Comparison of ENCODE assay signal across 22 cellular contexts in genomic region chrX:40844476-40844875, GRCh38.
DNase-seq lines count a peak whose midpoint lies in the region; ATAC-seq and TF ChIP-seq lines count a peak whose summit lies in the region.
"Had no signal": no experiment of that assay in that cellular context is flagged by ENCODE, and none has a peak within 500 bp of the region (broad histone marks: within the 10 kb centered on the region; RNA-seq: fewer than 3 reads in every experiment).

No MANE protein-coding gene starts in this region.

- WGBS in SK-N-SH (ENCODE audit: low lambda C conversion rate): 45% methylated on average over 1 of the region's 2 CpGs
- WGBS in smooth muscle cell (ENCODE audit: low lambda C conversion rate): 67% methylated on average over 2 of the region's 2 CpGs

- H3K27ac ChIP-seq in SK-N-SH (ENCODE audit: low read depth in 2 of 2, low read length in 1 of 2): peak overlapping the region; percentile 17 to 90; a peak in 2 of 4 replicates
- peak overlapping the region; percentile 87 for H3K27ac ChIP-seq in smooth muscle cell (ENCODE audit: low read depth)
- H3K27ac ChIP-seq: 22Rv1, BLaER1, breast epithelium, dorsolateral prefrontal cortex, tibial artery, WERI-Rb-1 had no signal

- ATAC-seq in SK-N-SH treated with all-trans-retinoic acid at 6 μM for 48 hours (no peak), HG03045 (IDR thresholded peaks at IDR 0.05; ENCODE audit: unreplicated experiment) (no peak), HG03095 (IDR thresholded peaks at IDR 0.05; ENCODE audit: unreplicated experiment) (no peak)
- ATAC-seq: stimulated activated naive B cell treated with anti-CD40 and anti-IgM and Interleukin-4, amounts not matched to agents 10 μg/mL and 1 μg/mL and 100 μg/mL, for 72 hours had no signal

- POLR2A ChIA-PET in SK-N-SH (lab: Yijun Ruan, JAX): no interaction called here

- H3K27me3 ChIP-seq in SK-N-SH (ENCODE audit: insufficient read depth): no peaks in the 10 kb centered on the region
- no peaks in the 10 kb centered on the region for H3K27me3 ChIP-seq in smooth muscle cell (ENCODE audit: low read depth)
- H3K27me3 ChIP-seq: tibial artery had no signal

- H3F3A ChIP-seq in SK-N-SH (replicated peaks; ENCODE audit: insufficient read depth) (peaks cover 10% of the 10 kb centered on the region), smooth muscle cell (ENCODE audit: low read depth) (no peaks in the 10 kb centered on the region)

- H3K79me2 ChIP-seq in SK-N-SH (ENCODE audit: insufficient read depth) (no peaks in the 10 kb centered on the region), smooth muscle cell (ENCODE audit: low read depth) (no peaks in the 10 kb centered on the region)

- H4K20me1 ChIP-seq in SK-N-SH (ENCODE audit: insufficient read depth) (no peaks in the 10 kb centered on the region), smooth muscle cell (ENCODE audit: low read depth) (no peaks in the 10 kb centered on the region)
- H4K20me1 ChIP-seq: BLaER1 had no signal

- no peak overlapping the region for H3K4me2 ChIP-seq in SK-N-SH
- peak overlapping the region; percentile 70 for H3K4me2 ChIP-seq in smooth muscle cell
- H3K4me2 ChIP-seq: BLaER1 had no signal

- no peak for TF ChIP-seq EP300 in SK-N-SH (IDR thresholded peaks at IDR 0.05; ENCODE audit: borderline replicate concordance in 1 of 2, low read depth in 1 of 2, low read length in 1 of 2)

- in situ Hi-C loops in astrocyte of the spinal cord (cut with HindIII; ENCODE audit: low sequenced_read_pairs): no loop called here

- CTCF ChIA-PET in SK-N-SH (lab: Yijun Ruan, JAX): no interaction called here

- H3K36me3 ChIP-seq in SK-N-SH (replicated peaks in 1 of 2; ENCODE audit: control insufficient read depth in 1 of 2, insufficient read depth in 2 of 2, low read length in 1 of 2): no peaks in the 10 kb centered on the region
- H3K36me3 ChIP-seq in smooth muscle cell (ENCODE audit: low read depth): no peaks in the 10 kb centered on the region
- H3K36me3 ChIP-seq: BLaER1, breast epithelium, tibial artery, WERI-Rb-1 had no signal

- H3K4me1 ChIP-seq in SK-N-SH (ENCODE audit: control insufficient read depth in 1 of 2, insufficient read depth in 2 of 2, low read depth in 1 of 2, low read length in 1 of 2): peaks cover 0 to 6% of the 10 kb centered on the region in 2 experiments; a peak in 1 of 4 replicates
- H3K4me1 ChIP-seq in smooth muscle cell (ENCODE audit: low read depth): peaks cover 19% of the 10 kb centered on the region
- H3K4me1 ChIP-seq: BLaER1, breast epithelium had no signal

- no peak for TF ChIP-seq RAD21 in SK-N-SH (IDR thresholded peaks at IDR 0.05; ENCODE audit: low read length)

- H3K9me3 ChIP-seq in SK-N-SH (no peaks in the 10 kb centered on the region), smooth muscle cell (replicated peaks; ENCODE audit: low read depth) (no peaks in the 10 kb centered on the region)

- H2AFZ ChIP-seq in SK-N-SH (ENCODE audit: low read depth): no peak overlapping the region
- peak overlapping the region; percentile 59 for H2AFZ ChIP-seq in smooth muscle cell (ENCODE audit: low read depth)

- no peak overlapping the region for H3K4me3 ChIP-seq in SK-N-SH (ENCODE audit: low read depth in 2 of 2, low read length in 1 of 2)
- no peak overlapping the region for H3K4me3 ChIP-seq in astrocyte of the spinal cord (ENCODE audit: low read depth, low read length)
- no peak overlapping the region for H3K4me3 ChIP-seq in smooth muscle cell
- H3K4me3 ChIP-seq: BLaER1, breast epithelium, tibial artery had no signal

- no peak for TF ChIP-seq CTCF in SK-N-SH (IDR thresholded peaks at IDR 0.05)
- no peak for TF ChIP-seq CTCF in astrocyte of the spinal cord (IDR thresholded peaks at IDR 0.05; ENCODE audit: low read depth, low read length)
- TF ChIP-seq CTCF in smooth muscle cell (IDR thresholded peaks at IDR 0.05; ENCODE audit: borderline replicate concordance, insufficient read depth, poor library complexity, severe bottlenecking): no peak

- no peak for DNase-seq in SK-N-SH
- peak; percentile 20 for DNase-seq in astrocyte of the spinal cord (ENCODE audit: low read depth, low spot score)
- DNase-seq in iris pigment epithelial cell (ENCODE audit: low read depth): peak; percentile 25
- no peak for DNase-seq in smooth muscle cell (lab: John Stamatoyannopoulos, UW; ENCODE audit: unreplicated experiment)
- DNase-seq in GF-D8 (lab: John Stamatoyannopoulos, UW): no peak
- DNase-seq: activated CD4-positive, alpha-beta memory T cell treated with anti-CD3 and anti-CD28 coated beads, Interleukin-2, amount 10 ng/mL, durations not matched to agents 7 days and 5 days; activated naive CD4-positive, alpha-beta T cell treated with anti-CD3 and anti-CD28 coated beads, Interleukin-2, amount 50 U/mL, for 16 hours; activated T-cell treated with anti-CD3 and anti-CD28 coated beads, Interleukin-2, amount 50 U/mL, for 1 hour; dorsolateral prefrontal cortex; glutamatergic neuron; NCI-H187; NCI-H446 treated with DMSO at 0.1 percent for 48 hours; stimulated activated naive B cell treated with anti-CD40 and anti-IgM and Interleukin-4, amounts not matched to agents 10 μg/mL and 1 μg/mL and 100 μg/mL, for 72 hours; T-helper 1 cell; tibial artery; WERI-Rb-1 had no signal

- H3K9me2 ChIP-seq in SK-N-SH: no peaks in the 10 kb centered on the region

- H3K9ac ChIP-seq in SK-N-SH (no peak overlapping the region), smooth muscle cell (ENCODE audit: low read depth) (no peak overlapping the region)
- H3K9ac ChIP-seq: BLaER1 had no signal

TF ChIP-seq in SK-N-SH, 30 proteins besides CTCF, POLR2A, EP300 and RAD21:
- TF ChIP-seq RFX5 (IDR thresholded peaks at IDR 0.05; ENCODE audit: low read length) (no peak), GABPA (IDR thresholded peaks at IDR 0.05; ENCODE audit: low read depth) (no peak)

TF ChIP-seq in SK-N-SH treated with all-trans-retinoic acid at 6 μM for 48 hours, 23 proteins besides CTCF, POLR2A, EP300 and RAD21:
- TF ChIP-seq ZFP30 (CRISPR knock-in tag; IDR thresholded peaks at IDR 0.05) (no peak), ZNF565 (CRISPR knock-in tag; conservative IDR thresholded peaks at IDR 0.05; ENCODE audit: low read depth) (no peak), RARB (CRISPR knock-in tag; IDR thresholded peaks at IDR 0.05) (no peak), GLIS3 (CRISPR knock-in tag; IDR thresholded peaks at IDR 0.05) (no peak), CSDC2 (CRISPR knock-in tag; IDR thresholded peaks at IDR 0.05) (no peak), ARNTL (CRISPR knock-in tag; IDR thresholded peaks at IDR 0.05; ENCODE audit: borderline replicate concordance, low read depth) (no peak)
- TF ChIP-seq, protein P1, sequence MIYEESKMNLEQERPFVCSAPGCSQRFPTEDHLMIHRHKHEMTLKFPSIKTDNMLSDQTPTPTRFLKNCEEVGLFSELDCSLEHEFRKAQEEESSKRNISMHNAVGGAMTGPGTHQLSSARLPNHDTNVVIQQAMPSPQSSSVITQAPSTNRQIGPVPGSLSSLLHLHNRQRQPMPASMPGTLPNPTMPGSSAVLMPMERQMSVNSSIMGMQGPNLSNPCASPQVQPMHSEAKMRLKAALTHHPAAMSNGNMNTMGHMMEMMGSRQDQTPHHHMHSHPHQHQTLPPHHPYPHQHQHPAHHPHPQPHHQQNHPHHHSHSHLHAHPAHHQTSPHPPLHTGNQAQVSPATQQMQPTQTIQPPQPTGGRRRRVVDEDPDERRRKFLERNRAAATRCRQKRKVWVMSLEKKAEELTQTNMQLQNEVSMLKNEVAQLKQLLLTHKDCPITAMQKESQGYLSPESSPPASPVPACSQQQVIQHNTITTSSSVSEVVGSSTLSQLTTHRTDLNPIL (CRISPR knock-in tag; IDR thresholded peaks at IDR 0.05; ENCODE audit: low read depth): no peak
- TF ChIP-seq, protein P2, sequence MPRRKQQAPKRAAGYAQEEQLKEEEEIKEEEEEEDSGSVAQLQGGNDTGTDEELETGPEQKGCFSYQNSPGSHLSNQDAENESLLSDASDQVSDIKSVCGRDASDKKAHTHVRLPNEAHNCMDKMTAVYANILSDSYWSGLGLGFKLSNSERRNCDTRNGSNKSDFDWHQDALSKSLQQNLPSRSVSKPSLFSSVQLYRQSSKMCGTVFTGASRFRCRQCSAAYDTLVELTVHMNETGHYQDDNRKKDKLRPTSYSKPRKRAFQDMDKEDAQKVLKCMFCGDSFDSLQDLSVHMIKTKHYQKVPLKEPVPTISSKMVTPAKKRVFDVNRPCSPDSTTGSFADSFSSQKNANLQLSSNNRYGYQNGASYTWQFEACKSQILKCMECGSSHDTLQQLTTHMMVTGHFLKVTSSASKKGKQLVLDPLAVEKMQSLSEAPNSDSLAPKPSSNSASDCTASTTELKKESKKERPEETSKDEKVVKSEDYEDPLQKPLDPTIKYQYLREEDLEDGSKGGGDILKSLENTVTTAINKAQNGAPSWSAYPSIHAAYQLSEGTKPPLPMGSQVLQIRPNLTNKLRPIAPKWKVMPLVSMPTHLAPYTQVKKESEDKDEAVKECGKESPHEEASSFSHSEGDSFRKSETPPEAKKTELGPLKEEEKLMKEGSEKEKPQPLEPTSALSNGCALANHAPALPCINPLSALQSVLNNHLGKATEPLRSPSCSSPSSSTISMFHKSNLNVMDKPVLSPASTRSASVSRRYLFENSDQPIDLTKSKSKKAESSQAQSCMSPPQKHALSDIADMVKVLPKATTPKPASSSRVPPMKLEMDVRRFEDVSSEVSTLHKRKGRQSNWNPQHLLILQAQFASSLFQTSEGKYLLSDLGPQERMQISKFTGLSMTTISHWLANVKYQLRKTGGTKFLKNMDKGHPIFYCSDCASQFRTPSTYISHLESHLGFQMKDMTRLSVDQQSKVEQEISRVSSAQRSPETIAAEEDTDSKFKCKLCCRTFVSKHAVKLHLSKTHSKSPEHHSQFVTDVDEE (CRISPR knock-in tag; IDR thresholded peaks at IDR 0.05): no peak

Comparison
In these comparisons a context has a peak if more than half of its experiments do, and no peak if none do; other contexts are left out.
1. DNase-seq: peak in astrocyte of the spinal cord (single experiment) and iris pigment epithelial cell (single experiment); none in SK-N-SH (single experiment), smooth muscle cell (single experiment) and GF-D8 (single experiment).